Comparison of ENCODE assay signal across 1 cellular context in genomic region chr12:79624378-79624777, GRCh38.
TF ChIP-seq lines count a peak whose summit lies in the region.

No MANE protein-coding gene starts in this region.

TF ChIP-seq in A549, 52 proteins besides CTCF, POLR2A, EP300 and RAD21 (continued from another document):
- TF ChIP-seq E2F6 (IDR thresholded peaks at IDR 0.05; ENCODE audit: borderline replicate concordance, low read depth): no peak
TF ChIP-seq in A549: peak in this region for 0.
